3 cellular contexts compared by ENCODE assay signal in the genomic region with DNA sequence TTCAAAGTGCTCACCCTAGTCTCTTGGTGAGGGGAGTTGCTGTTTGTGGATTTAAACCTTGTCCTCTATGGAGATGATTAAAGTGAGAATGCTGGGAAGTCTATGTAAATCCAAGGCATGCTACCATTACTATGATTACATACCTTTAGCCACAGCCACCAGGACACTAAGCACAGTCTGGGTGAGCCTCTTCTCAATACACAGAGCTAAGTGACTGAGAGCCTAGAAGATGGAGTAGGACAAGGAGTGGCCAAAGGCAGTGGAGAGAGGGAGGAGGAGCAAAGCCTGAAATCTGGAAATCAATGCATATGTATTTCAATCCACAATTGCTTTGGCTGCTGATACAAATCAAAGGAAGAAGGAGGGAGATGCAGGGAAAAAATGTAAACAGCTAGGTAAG.
TF ChIP-seq lines count a peak whose summit lies in the region.

No MANE protein-coding gene starts in this region.

TF ChIP-seq in GM23338, 12 proteins besides CTCF, POLR2A, EP300 and RAD21 (continues in another document):
- TF ChIP-seq, protein P1, sequence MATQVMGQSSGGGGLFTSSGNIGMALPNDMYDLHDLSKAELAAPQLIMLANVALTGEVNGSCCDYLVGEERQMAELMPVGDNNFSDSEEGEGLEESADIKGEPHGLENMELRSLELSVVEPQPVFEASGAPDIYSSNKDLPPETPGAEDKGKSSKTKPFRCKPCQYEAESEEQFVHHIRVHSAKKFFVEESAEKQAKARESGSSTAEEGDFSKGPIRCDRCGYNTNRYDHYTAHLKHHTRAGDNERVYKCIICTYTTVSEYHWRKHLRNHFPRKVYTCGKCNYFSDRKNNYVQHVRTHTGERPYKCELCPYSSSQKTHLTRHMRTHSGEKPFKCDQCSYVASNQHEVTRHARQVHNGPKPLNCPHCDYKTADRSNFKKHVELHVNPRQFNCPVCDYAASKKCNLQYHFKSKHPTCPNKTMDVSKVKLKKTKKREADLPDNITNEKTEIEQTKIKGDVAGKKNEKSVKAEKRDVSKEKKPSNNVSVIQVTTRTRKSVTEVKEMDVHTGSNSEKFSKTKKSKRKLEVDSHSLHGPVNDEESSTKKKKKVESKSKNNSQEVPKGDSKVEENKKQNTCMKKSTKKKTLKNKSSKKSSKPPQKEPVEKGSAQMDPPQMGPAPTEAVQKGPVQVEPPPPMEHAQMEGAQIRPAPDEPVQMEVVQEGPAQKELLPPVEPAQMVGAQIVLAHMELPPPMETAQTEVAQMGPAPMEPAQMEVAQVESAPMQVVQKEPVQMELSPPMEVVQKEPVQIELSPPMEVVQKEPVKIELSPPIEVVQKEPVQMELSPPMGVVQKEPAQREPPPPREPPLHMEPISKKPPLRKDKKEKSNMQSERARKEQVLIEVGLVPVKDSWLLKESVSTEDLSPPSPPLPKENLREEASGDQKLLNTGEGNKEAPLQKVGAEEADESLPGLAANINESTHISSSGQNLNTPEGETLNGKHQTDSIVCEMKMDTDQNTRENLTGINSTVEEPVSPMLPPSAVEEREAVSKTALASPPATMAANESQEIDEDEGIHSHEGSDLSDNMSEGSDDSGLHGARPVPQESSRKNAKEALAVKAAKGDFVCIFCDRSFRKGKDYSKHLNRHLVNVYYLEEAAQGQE (IDR thresholded peaks at IDR 0.05; ENCODE audit: unreplicated experiment), result no peak
- TF ChIP-seq, protein P2, sequence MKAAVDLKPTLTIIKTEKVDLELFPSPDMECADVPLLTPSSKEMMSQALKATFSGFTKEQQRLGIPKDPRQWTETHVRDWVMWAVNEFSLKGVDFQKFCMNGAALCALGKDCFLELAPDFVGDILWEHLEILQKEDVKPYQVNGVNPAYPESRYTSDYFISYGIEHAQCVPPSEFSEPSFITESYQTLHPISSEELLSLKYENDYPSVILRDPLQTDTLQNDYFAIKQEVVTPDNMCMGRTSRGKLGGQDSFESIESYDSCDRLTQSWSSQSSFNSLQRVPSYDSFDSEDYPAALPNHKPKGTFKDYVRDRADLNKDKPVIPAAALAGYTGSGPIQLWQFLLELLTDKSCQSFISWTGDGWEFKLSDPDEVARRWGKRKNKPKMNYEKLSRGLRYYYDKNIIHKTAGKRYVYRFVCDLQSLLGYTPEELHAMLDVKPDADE (IDR thresholded peaks at IDR 0.05), result no peak
- TF ChIP-seq NANOG (IDR thresholded peaks at IDR 0.05; ENCODE audit: borderline replicate concordance), result no peak

TF ChIP-seq in HCT116, 20 proteins besides CTCF, POLR2A, EP300 and RAD21 (continued from another document):
- TF ChIP-seq, protein P1 (IDR thresholded peaks at IDR 0.05; ENCODE audit: low read depth), result no peak

TF ChIP-seq in WTC11, 78 proteins besides CTCF, POLR2A, EP300 and RAD21 (continued from another document):
- TF ChIP-seq, protein P3, sequence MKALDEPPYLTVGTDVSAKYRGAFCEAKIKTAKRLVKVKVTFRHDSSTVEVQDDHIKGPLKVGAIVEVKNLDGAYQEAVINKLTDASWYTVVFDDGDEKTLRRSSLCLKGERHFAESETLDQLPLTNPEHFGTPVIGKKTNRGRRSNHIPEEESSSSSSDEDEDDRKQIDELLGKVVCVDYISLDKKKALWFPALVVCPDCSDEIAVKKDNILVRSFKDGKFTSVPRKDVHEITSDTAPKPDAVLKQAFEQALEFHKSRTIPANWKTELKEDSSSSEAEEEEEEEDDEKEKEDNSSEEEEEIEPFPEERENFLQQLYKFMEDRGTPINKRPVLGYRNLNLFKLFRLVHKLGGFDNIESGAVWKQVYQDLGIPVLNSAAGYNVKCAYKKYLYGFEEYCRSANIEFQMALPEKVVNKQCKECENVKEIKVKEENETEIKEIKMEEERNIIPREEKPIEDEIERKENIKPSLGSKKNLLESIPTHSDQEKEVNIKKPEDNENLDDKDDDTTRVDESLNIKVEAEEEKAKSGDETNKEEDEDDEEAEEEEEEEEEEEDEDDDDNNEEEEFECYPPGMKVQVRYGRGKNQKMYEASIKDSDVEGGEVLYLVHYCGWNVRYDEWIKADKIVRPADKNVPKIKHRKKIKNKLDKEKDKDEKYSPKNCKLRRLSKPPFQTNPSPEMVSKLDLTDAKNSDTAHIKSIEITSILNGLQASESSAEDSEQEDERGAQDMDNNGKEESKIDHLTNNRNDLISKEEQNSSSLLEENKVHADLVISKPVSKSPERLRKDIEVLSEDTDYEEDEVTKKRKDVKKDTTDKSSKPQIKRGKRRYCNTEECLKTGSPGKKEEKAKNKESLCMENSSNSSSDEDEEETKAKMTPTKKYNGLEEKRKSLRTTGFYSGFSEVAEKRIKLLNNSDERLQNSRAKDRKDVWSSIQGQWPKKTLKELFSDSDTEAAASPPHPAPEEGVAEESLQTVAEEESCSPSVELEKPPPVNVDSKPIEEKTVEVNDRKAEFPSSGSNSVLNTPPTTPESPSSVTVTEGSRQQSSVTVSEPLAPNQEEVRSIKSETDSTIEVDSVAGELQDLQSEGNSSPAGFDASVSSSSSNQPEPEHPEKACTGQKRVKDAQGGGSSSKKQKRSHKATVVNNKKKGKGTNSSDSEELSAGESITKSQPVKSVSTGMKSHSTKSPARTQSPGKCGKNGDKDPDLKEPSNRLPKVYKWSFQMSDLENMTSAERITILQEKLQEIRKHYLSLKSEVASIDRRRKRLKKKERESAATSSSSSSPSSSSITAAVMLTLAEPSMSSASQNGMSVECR (CRISPR knock-in tag; IDR thresholded peaks at IDR 0.05; ENCODE audit: borderline replicate concordance), result no peak
- TF ChIP-seq, protein P4, sequence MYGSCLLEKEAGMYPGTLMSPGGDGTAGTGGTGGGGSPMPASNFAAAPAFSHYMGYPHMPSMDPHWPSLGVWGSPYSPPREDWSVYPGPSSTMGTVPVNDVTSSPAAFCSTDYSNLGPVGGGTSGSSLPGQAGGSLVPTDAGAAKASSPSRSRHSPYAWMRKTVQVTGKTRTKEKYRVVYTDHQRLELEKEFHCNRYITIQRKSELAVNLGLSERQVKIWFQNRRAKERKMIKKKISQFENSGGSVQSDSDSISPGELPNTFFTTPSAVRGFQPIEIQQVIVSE (CRISPR knock-in tag; IDR thresholded peaks at IDR 0.05; ENCODE audit: borderline replicate concordance), result no peak
- TF ChIP-seq, protein P5, sequence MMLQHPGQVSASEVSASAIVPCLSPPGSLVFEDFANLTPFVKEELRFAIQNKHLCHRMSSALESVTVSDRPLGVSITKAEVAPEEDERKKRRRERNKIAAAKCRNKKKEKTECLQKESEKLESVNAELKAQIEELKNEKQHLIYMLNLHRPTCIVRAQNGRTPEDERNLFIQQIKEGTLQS (CRISPR knock-in tag; conservative IDR thresholded peaks at IDR 0.05), result no peak
- TF ChIP-seq, protein P6, sequence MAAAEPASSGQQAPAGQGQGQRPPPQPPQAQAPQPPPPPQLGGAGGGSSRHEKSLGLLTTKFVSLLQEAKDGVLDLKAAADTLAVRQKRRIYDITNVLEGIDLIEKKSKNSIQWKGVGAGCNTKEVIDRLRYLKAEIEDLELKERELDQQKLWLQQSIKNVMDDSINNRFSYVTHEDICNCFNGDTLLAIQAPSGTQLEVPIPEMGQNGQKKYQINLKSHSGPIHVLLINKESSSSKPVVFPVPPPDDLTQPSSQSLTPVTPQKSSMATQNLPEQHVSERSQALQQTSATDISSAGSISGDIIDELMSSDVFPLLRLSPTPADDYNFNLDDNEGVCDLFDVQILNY (CRISPR knock-in tag; IDR thresholded peaks at IDR 0.05), result no peak
- TF ChIP-seq, protein P7, sequence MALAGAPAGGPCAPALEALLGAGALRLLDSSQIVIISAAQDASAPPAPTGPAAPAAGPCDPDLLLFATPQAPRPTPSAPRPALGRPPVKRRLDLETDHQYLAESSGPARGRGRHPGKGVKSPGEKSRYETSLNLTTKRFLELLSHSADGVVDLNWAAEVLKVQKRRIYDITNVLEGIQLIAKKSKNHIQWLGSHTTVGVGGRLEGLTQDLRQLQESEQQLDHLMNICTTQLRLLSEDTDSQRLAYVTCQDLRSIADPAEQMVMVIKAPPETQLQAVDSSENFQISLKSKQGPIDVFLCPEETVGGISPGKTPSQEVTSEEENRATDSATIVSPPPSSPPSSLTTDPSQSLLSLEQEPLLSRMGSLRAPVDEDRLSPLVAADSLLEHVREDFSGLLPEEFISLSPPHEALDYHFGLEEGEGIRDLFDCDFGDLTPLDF (CRISPR knock-in tag; IDR thresholded peaks at IDR 0.05), result no peak
- no peak for TF ChIP-seq ELF4 (CRISPR knock-in tag; IDR thresholded peaks at IDR 0.05; ENCODE audit: low read depth)
